Comparison of ENCODE assay signal across 10 cellular contexts in genomic region chr1:15426492-15427279, GRCh38. TPM values are rescaled to one million over a fixed set of nuclear protein-coding genes. Genes with fewer than 3 reads are reported as not detected.
DNase-seq lines count a peak whose midpoint lies in the region; FAIRE-seq and TF ChIP-seq lines count a peak whose summit lies in the region.
"Had no signal": no experiment of that assay in that cellular context is flagged by ENCODE, and none has a peak within 500 bp of the region (broad histone marks: within the 10 kb centered on the region; RNA-seq: fewer than 3 reads in every experiment).

No MANE protein-coding gene starts in this region.

- TF ChIP-seq CTCF in HEK293 (tag by site-specific recombination; IDR thresholded peaks at IDR 0.05) (no peak), sigmoid colon (IDR thresholded peaks at IDR 0.05) (peak; percentile 61 to 83 (median 74))

- no peaks in the 10 kb centered on the region for H3K4me1 ChIP-seq in HEK293 (ENCODE audit: control insufficient read depth, insufficient read depth, low read length)
- H3K4me1 ChIP-seq in sigmoid colon: peaks cover 0 to 41% (median 30%) of the 10 kb centered on the region in 4 donors

- H3K27ac Mint-ChIP-seq in activated CD4-positive, alpha-beta memory T cell treated with anti-CD3 and anti-CD28 coated beads, Interleukin-2, amount 10 ng/mL, durations not matched to agents 7 days and 5 days: peak overlapping the region; percentile 73
- no peak overlapping the region for H3K27ac Mint-ChIP-seq in activated naive CD4-positive, alpha-beta T cell treated with anti-CD3 and anti-CD28 coated beads for 36 hours

- H3K9me3 Mint-ChIP-seq in activated CD4-positive, alpha-beta memory T cell treated with anti-CD3 and anti-CD28 coated beads, Interleukin-2, amount 10 ng/mL, durations not matched to agents 7 days and 5 days: no peaks in the 10 kb centered on the region
- no peaks in the 10 kb centered on the region for H3K9me3 Mint-ChIP-seq in activated naive CD4-positive, alpha-beta T cell treated with anti-CD3 and anti-CD28 coated beads for 36 hours

- H3K27me3 Mint-ChIP-seq in activated CD4-positive, alpha-beta memory T cell treated with anti-CD3 and anti-CD28 coated beads, Interleukin-2, amount 10 ng/mL, durations not matched to agents 7 days and 5 days: no peaks in the 10 kb centered on the region
- no peaks in the 10 kb centered on the region for H3K27me3 Mint-ChIP-seq in activated naive CD4-positive, alpha-beta T cell treated with anti-CD3 and anti-CD28 coated beads for 36 hours (ENCODE audit: low read depth)

- POLR2A ChIA-PET in HEK293 (lab: Yijun Ruan, JAX): no interaction called here
- POLR2A ChIA-PET in activated CD4-positive, alpha-beta memory T cell treated with anti-CD3 and anti-CD28 coated beads, Interleukin-2, amount 10 ng/mL, durations not matched to agents 7 days and 5 days (lab: Charles Lee): interaction anchor here (0.8 to 3.5 kb wide), 3 partner anchors 10 to 15 kb away, joined by 3 to 11 read pairs (median 6); no protein-coding TSS in a partner anchor

- WGBS in sigmoid colon, 2 donors: 26 to 61% methylated on average over 30 of the region's 30 CpGs

- H3K4me3 ChIP-seq in HEK293 (ENCODE audit: low read depth, low read length): no peak overlapping the region
- peak overlapping the region in 3 of 4 donors; percentile 14 to 35 (median 31) for H3K4me3 ChIP-seq in sigmoid colon

- peaks cover 36% of the 10 kb centered on the region for H3K36me3 Mint-ChIP-seq in activated CD4-positive, alpha-beta memory T cell treated with anti-CD3 and anti-CD28 coated beads, Interleukin-2, amount 10 ng/mL, durations not matched to agents 7 days and 5 days (ENCODE audit: low read depth)
- H3K36me3 Mint-ChIP-seq in activated naive CD4-positive, alpha-beta T cell treated with anti-CD3 and anti-CD28 coated beads for 36 hours (ENCODE audit: low read depth): peaks cover 8% of the 10 kb centered on the region

- no peak for TF ChIP-seq EP300 in sigmoid colon (IDR thresholded peaks at IDR 0.05)

- no peak for TF ChIP-seq POLR2A in sigmoid colon (IDR thresholded peaks at IDR 0.05)

- H3K4me1 Mint-ChIP-seq in activated CD4-positive, alpha-beta memory T cell treated with anti-CD3 and anti-CD28 coated beads, Interleukin-2, amount 10 ng/mL, durations not matched to agents 7 days and 5 days: peaks cover 22% of the 10 kb centered on the region
- H3K4me1 Mint-ChIP-seq in activated naive CD4-positive, alpha-beta T cell treated with anti-CD3 and anti-CD28 coated beads for 36 hours (ENCODE audit: low read depth): no peaks in the 10 kb centered on the region

- peaks cover 0 to 36% of the 10 kb centered on the region in 2 experiments; a peak in 1 of 3 replicates for H3K36me3 ChIP-seq in HEK293 (ENCODE audit: control insufficient read depth in 2 of 2, insufficient read depth in 1 of 2, low read length in 2 of 2)
- peaks cover 0 to 12% (median 2%) of the 10 kb centered on the region in 4 donors for H3K36me3 ChIP-seq in sigmoid colon

- no peak overlapping the region for H3K4me3 Mint-ChIP-seq in activated CD4-positive, alpha-beta memory T cell treated with anti-CD3 and anti-CD28 coated beads, Interleukin-2, amount 10 ng/mL, durations not matched to agents 7 days and 5 days
- no peak overlapping the region for H3K4me3 Mint-ChIP-seq in activated naive CD4-positive, alpha-beta T cell treated with anti-CD3 and anti-CD28 coated beads for 36 hours

- no peak for FAIRE-seq in GM19239 (lab: Jason Lieb, UNC)

- intact Hi-C loops in sigmoid colon (cut with DNase I): loop anchor here (1.0 to 10.0 kb wide), 3 partner anchors 84 to 272 kb away; partner anchors contain the start of gene TMEM51
- intact Hi-C loops in activated naive CD4-positive, alpha-beta T cell treated with anti-CD3 and anti-CD28 coated beads for 36 hours (cut with micrococcal nuclease): no loop called here

- CTCF ChIA-PET in HEK293 (lab: Yijun Ruan, JAX): interaction anchor here (0.5 to 8.5 kb wide), 4 partner anchors 12 to 122 kb away, joined by 3 to 145 read pairs (median 4); no protein-coding TSS in a partner anchor
- CTCF ChIA-PET in activated CD4-positive, alpha-beta memory T cell treated with anti-CD3 and anti-CD28 coated beads, Interleukin-2, amount 10 ng/mL, durations not matched to agents 7 days and 5 days (lab: Charles Lee): interaction anchor here (8.5 kb wide), 1 partner anchor 103 kb away, joined by 124 read pairs; no protein-coding TSS in a partner anchor
- CTCF ChIA-PET in activated naive CD4-positive, alpha-beta T cell treated with anti-CD3 and anti-CD28 coated beads for 36 hours (lab: Charles Lee): interaction anchor here (2.6 kb wide), 1 partner anchor 103 kb away, joined by 13 read pairs; no protein-coding TSS in a partner anchor

- H3K27ac ChIP-seq in HEK293 (ENCODE audit: extremely low read depth, low read depth, low read length) (no peak overlapping the region), sigmoid colon (peak overlapping the region; percentile 63 to 81 (median 78))

- DNase-seq in activated CD4-positive, alpha-beta memory T cell treated with anti-CD3 and anti-CD28 coated beads, Interleukin-2, amount 10 ng/mL, durations not matched to agents 7 days and 5 days: no peak
- DNase-seq in glomerular visceral epithelial cell (ENCODE audit: extremely low spot score) (peak; percentile 54), sigmoid colon (peak; percentile 84), GM19239 (ENCODE audit: insufficient read length, low spot score) (no peak), H4 (ENCODE audit: low spot score) (no peak), middle frontal gyrus (ENCODE audit: extremely low spot score, low spot score) (no peak)
- DNase-seq in activated naive CD4-positive, alpha-beta T cell treated with anti-CD3 and anti-CD28 coated beads for 36 hours: no peak
- DNase-seq: activated CD4-positive, alpha-beta T cell treated with anti-CD3 and anti-CD28 coated beads, Interleukin-2, amount 50 U/mL, for 1 hour; NCI-H146 had no signal

- no peaks in the 10 kb centered on the region for H3K27me3 ChIP-seq in sigmoid colon

- no peaks in the 10 kb centered on the region for H3K9me3 ChIP-seq in HEK293 (ENCODE audit: control insufficient read depth, insufficient read depth, low read depth, low read length)
- no peaks in the 10 kb centered on the region for H3K9me3 ChIP-seq in sigmoid colon

TF ChIP-seq in HEK293, 187 proteins besides CTCF, POLR2A, EP300 and RAD21 (continues in another document):
- TF ChIP-seq FEZF1 (tag by site-specific recombination; IDR thresholded peaks at IDR 0.05): no peak
- TF ChIP-seq, protein P1, sequence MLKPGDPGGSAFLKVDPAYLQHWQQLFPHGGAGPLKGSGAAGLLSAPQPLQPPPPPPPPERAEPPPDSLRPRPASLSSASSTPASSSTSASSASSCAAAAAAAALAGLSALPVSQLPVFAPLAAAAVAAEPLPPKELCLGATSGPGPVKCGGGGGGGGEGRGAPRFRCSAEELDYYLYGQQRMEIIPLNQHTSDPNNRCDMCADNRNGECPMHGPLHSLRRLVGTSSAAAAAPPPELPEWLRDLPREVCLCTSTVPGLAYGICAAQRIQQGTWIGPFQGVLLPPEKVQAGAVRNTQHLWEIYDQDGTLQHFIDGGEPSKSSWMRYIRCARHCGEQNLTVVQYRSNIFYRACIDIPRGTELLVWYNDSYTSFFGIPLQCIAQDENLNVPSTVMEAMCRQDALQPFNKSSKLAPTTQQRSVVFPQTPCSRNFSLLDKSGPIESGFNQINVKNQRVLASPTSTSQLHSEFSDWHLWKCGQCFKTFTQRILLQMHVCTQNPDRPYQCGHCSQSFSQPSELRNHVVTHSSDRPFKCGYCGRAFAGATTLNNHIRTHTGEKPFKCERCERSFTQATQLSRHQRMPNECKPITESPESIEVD (tag by site-specific recombination; IDR thresholded peaks at IDR 0.05): no peak
- TF ChIP-seq ZNF510 (tag by site-specific recombination; IDR thresholded peaks at IDR 0.05; ENCODE audit: insufficient replicate concordance): no peak
- TF ChIP-seq ZIC2 (tag by site-specific recombination; IDR thresholded peaks at IDR 0.05): peak; percentile 76

RNA-seq across cellular contexts. Expression of gene CTRC, which starts 11.6 kb away (rescaled TPM):
- total RNA-seq in activated CD4-positive, alpha-beta memory T cell treated with anti-CD3 and anti-CD28 coated beads, Interleukin-2, amount 10 ng/mL, durations not matched to agents 7 days and 5 days: under 1 TPM; 0.45 to 0.73 TPM
- total RNA-seq in sigmoid colon: not detected
- 1 to 10 TPM in 1 of 3 donors, under 1 TPM in 1, not detected in 1; 0.34 to 1.2 TPM for polyA plus RNA-seq in sigmoid colon
- total RNA-seq in activated naive CD4-positive, alpha-beta T cell treated with anti-CD3 and anti-CD28 coated beads for 36 hours: not detected
- 0.15 and 0.43 TPM in 2 replicates for total RNA-seq in H4 (2014; rRNA removed; shearing (Covaris generic))

RNA-seq across cellular contexts. Expression of gene EFHD2, which starts 17.0 kb away (rescaled TPM):
- total RNA-seq in activated CD4-positive, alpha-beta memory T cell treated with anti-CD3 and anti-CD28 coated beads, Interleukin-2, amount 10 ng/mL, durations not matched to agents 7 days and 5 days: 10 to 100 TPM; 97.7 to 99.7 TPM
- total RNA-seq in sigmoid colon: 10 to 100 TPM; 32.7 to 47.4 (median 37.3) TPM
- polyA plus RNA-seq in sigmoid colon: 100 to 1,000 TPM; 157 to 181 (median 177) TPM
- total RNA-seq in activated naive CD4-positive, alpha-beta T cell treated with anti-CD3 and anti-CD28 coated beads for 36 hours: 10 to 100 TPM; 35.0 to 36.0 TPM
- total RNA-seq in H4 (2014; rRNA removed; shearing (Covaris generic)): 30.8 and 33.5 TPM in 2 replicates

RNA-seq across cellular contexts. Expression of gene CELA2A, which starts 29.8 kb away (rescaled TPM):
- not detected for total RNA-seq in activated CD4-positive, alpha-beta memory T cell treated with anti-CD3 and anti-CD28 coated beads, Interleukin-2, amount 10 ng/mL, durations not matched to agents 7 days and 5 days
- not detected for total RNA-seq in sigmoid colon
- polyA plus RNA-seq in sigmoid colon: not detected
- total RNA-seq in activated naive CD4-positive, alpha-beta T cell treated with anti-CD3 and anti-CD28 coated beads for 36 hours: not detected
- not detected in 2 replicates for total RNA-seq in H4 (2014; rRNA removed; shearing (Covaris generic))

RNA-seq across cellular contexts. Expression of gene CELA2B, which starts 49.2 kb away (rescaled TPM):
- total RNA-seq in activated CD4-positive, alpha-beta memory T cell treated with anti-CD3 and anti-CD28 coated beads, Interleukin-2, amount 10 ng/mL, durations not matched to agents 7 days and 5 days: not detected
- not detected for total RNA-seq in sigmoid colon
- polyA plus RNA-seq in sigmoid colon: not detected
- total RNA-seq in activated naive CD4-positive, alpha-beta T cell treated with anti-CD3 and anti-CD28 coated beads for 36 hours: not detected
- not detected in 2 replicates for total RNA-seq in H4 (2014; rRNA removed; shearing (Covaris generic))

Comparison
In these comparisons a context has a peak if more than half of its experiments do, and no peak if none do; other contexts are left out.
1. DNase-seq: peak in glomerular visceral epithelial cell (single experiment) and sigmoid colon (single experiment); none in activated CD4-positive, alpha-beta memory T cell treated with anti-CD3 and anti-CD28 coated beads, Interleukin-2, amount 10 ng/mL, durations not matched to agents 7 days and 5 days (single experiment), GM19239 (single experiment), activated naive CD4-positive, alpha-beta T cell treated with anti-CD3 and anti-CD28 coated beads for 36 hours (single experiment), H4 (single experiment) and middle frontal gyrus (single experiment).